ENCODE assay signal across 14 cellular contexts in the genomic region with DNA sequence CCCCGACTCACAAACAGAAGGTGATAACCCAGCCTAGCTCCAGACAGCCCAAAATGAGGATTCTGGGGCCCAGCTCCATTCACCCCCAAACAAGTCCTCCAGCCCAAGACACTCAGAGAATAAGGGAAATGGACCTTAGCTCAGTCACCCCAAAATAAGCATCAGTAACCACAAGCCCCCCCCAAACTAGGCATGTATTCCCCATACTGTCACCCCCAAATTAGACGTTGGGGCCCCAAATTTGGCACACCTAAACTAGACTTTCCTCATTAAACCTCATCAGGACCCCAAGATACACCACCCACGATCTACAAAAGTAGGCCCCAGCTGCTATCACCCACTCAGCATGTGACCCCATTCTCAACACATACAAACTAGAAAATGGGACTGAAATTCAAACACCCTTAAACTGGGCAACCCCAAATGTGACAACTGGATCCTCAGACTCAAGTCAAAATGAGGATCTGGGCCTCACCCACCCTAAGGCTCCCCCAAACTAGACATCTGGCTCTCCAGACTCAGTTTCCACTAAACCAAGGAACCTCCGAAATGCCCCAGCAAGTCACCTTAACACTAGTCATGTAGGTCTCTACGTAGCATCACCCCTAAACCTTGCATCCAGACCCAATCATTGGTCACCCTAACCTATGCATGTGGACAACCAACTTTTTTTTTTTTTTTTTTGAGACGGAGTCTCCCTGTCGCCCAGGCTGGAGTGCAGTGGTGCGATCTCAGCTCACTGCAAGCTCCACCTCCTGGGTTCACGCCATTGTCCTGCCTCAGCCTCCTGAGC. TPM values are rescaled to one million over a fixed set of nuclear protein-coding genes. Genes with fewer than 3 reads are reported as not detected.
DNase-seq lines count a peak whose midpoint lies in the region; ATAC-seq and TF ChIP-seq lines count a peak whose summit lies in the region.
"Had no signal": no experiment of that assay in that cellular context is flagged by ENCODE, and none has a peak within 500 bp of the region (broad histone marks: within the 10 kb centered on the region; RNA-seq: fewer than 3 reads in every experiment).

No MANE protein-coding gene starts in this region.

- peak overlapping the region; percentile 82 for H3K4me2 ChIP-seq in OCI-LY7 (ENCODE audit: low read length)

- intact Hi-C loops in activated naive CD4-positive, alpha-beta T cell treated with anti-CD3 and anti-CD28 coated beads for 36 hours (cut with micrococcal nuclease) = no loop called here
- intact Hi-C loops in OCI-LY7 (cut with micrococcal nuclease; ENCODE audit: unreplicated experiment) = loop anchor here (10.0 kb wide), 1 partner anchor 397 kb away; no protein-coding TSS in a partner anchor
- intact Hi-C loops in dendritic cell treated with granulocyte-macrophage colony-stimulating factor and Interleukin-4, amounts not matched to agents 40 ng/mL and 50 ng/mL, for 4 days (cut with micrococcal nuclease) = no loop called here
- intact Hi-C loops in upper lobe of right lung (cut with DNase I) = no loop called here

- no peak for TF ChIP-seq CTCF in OCI-LY7 (conservative IDR thresholded peaks at IDR 0.05; ENCODE audit: low read length)
- TF ChIP-seq CTCF in upper lobe of right lung (IDR thresholded peaks at IDR 0.05) = no peak

- no peaks in the 10 kb centered on the region for H4K20me1 ChIP-seq in OCI-LY7 (ENCODE audit: insufficient read depth, low read length)

- H3K36me3 ChIP-seq in OCI-LY7 (ENCODE audit: insufficient read depth, low read length) (no peaks in the 10 kb centered on the region), upper lobe of right lung (no peaks in the 10 kb centered on the region)
- H3K36me3 ChIP-seq: lower lobe of right lung had no signal

- no peaks in the 10 kb centered on the region for H3K9me3 Mint-ChIP-seq in activated naive CD4-positive, alpha-beta T cell treated with anti-CD3 and anti-CD28 coated beads for 36 hours
- no peaks in the 10 kb centered on the region for H3K9me3 Mint-ChIP-seq in dendritic cell treated with granulocyte-macrophage colony-stimulating factor and Interleukin-4, amounts not matched to agents 40 ng/mL and 50 ng/mL, for 4 days
- no peaks in the 10 kb centered on the region for H3K9me3 Mint-ChIP-seq in stimulated activated memory B cell treated with anti-CD40 and anti-IgM and Interleukin-4, amounts not matched to agents 10 μg/mL and 1 μg/mL and 100 μg/mL, for 72 hours

- peaks cover 41% of the 10 kb centered on the region for H3K4me1 Mint-ChIP-seq in activated naive CD4-positive, alpha-beta T cell treated with anti-CD3 and anti-CD28 coated beads for 36 hours (ENCODE audit: low read depth)
- peaks cover 24% of the 10 kb centered on the region for H3K4me1 Mint-ChIP-seq in dendritic cell treated with granulocyte-macrophage colony-stimulating factor and Interleukin-4, amounts not matched to agents 40 ng/mL and 50 ng/mL, for 4 days (ENCODE audit: low read depth)
- peaks cover 65% of the 10 kb centered on the region for H3K4me1 Mint-ChIP-seq in stimulated activated memory B cell treated with anti-CD40 and anti-IgM and Interleukin-4, amounts not matched to agents 10 μg/mL and 1 μg/mL and 100 μg/mL, for 72 hours

- H3K27me3 Mint-ChIP-seq in activated naive CD4-positive, alpha-beta T cell treated with anti-CD3 and anti-CD28 coated beads for 36 hours (ENCODE audit: low read depth) = no peaks in the 10 kb centered on the region
- peaks cover 51% of the 10 kb centered on the region for H3K27me3 Mint-ChIP-seq in dendritic cell treated with granulocyte-macrophage colony-stimulating factor and Interleukin-4, amounts not matched to agents 40 ng/mL and 50 ng/mL, for 4 days
- H3K27me3 Mint-ChIP-seq in stimulated activated memory B cell treated with anti-CD40 and anti-IgM and Interleukin-4, amounts not matched to agents 10 μg/mL and 1 μg/mL and 100 μg/mL, for 72 hours = no peaks in the 10 kb centered on the region

- H2AFZ ChIP-seq in OCI-LY7 (ENCODE audit: low read length) = no peak overlapping the region

- H3K27ac Mint-ChIP-seq in activated naive CD4-positive, alpha-beta T cell treated with anti-CD3 and anti-CD28 coated beads for 36 hours = peak overlapping the region; percentile 51
- no peak overlapping the region for H3K27ac Mint-ChIP-seq in dendritic cell treated with granulocyte-macrophage colony-stimulating factor and Interleukin-4, amounts not matched to agents 40 ng/mL and 50 ng/mL, for 4 days
- H3K27ac Mint-ChIP-seq in stimulated activated memory B cell treated with anti-CD40 and anti-IgM and Interleukin-4, amounts not matched to agents 10 μg/mL and 1 μg/mL and 100 μg/mL, for 72 hours = peak overlapping the region; percentile 96

- H3K9me2 ChIP-seq in OCI-LY7 (ENCODE audit: insufficient read depth, low read length) = no peaks in the 10 kb centered on the region
- H3K9me2 ChIP-seq: SK-N-SH had no signal

- no peaks in the 10 kb centered on the region for H3K36me3 Mint-ChIP-seq in activated naive CD4-positive, alpha-beta T cell treated with anti-CD3 and anti-CD28 coated beads for 36 hours (ENCODE audit: low read depth)
- no peaks in the 10 kb centered on the region for H3K36me3 Mint-ChIP-seq in dendritic cell treated with granulocyte-macrophage colony-stimulating factor and Interleukin-4, amounts not matched to agents 40 ng/mL and 50 ng/mL, for 4 days (ENCODE audit: low read depth)
- no peaks in the 10 kb centered on the region for H3K36me3 Mint-ChIP-seq in stimulated activated memory B cell treated with anti-CD40 and anti-IgM and Interleukin-4, amounts not matched to agents 10 μg/mL and 1 μg/mL and 100 μg/mL, for 72 hours

- POLR2A ChIA-PET in OCI-LY7 (lab: Charles Lee) = no interaction called here

- H3K4me3 ChIP-seq in OCI-LY7 (ENCODE audit: low read depth, low read length, poor library complexity, severe bottlenecking) (peak overlapping the region; percentile 71), upper lobe of right lung (no peak overlapping the region)

- CTCF ChIA-PET in activated naive CD4-positive, alpha-beta T cell treated with anti-CD3 and anti-CD28 coated beads for 36 hours (lab: Charles Lee) = interaction anchor here (1.2 to 1.6 kb wide), 3 partner anchors 9 to 69 kb away, joined by 3 to 4 read pairs (median 3); no protein-coding TSS in a partner anchor
- CTCF ChIA-PET in OCI-LY7 (lab: Charles Lee; ENCODE audit: unreplicated experiment) = interaction anchor here (0.5 kb wide), 1 partner anchor 8 kb away, joined by 7 read pairs; no protein-coding TSS in a partner anchor

- peak overlapping the region; percentile 44 for H3K4me3 Mint-ChIP-seq in activated naive CD4-positive, alpha-beta T cell treated with anti-CD3 and anti-CD28 coated beads for 36 hours
- H3K4me3 Mint-ChIP-seq in dendritic cell treated with granulocyte-macrophage colony-stimulating factor and Interleukin-4, amounts not matched to agents 40 ng/mL and 50 ng/mL, for 4 days = peak overlapping the region; percentile 27
- H3K4me3 Mint-ChIP-seq in stimulated activated memory B cell treated with anti-CD40 and anti-IgM and Interleukin-4, amounts not matched to agents 10 μg/mL and 1 μg/mL and 100 μg/mL, for 72 hours = peak overlapping the region; percentile 89

- H3K4me1 ChIP-seq in OCI-LY7 (ENCODE audit: insufficient read depth, low read length, poor library complexity, severe bottlenecking) = peaks cover 80% of the 10 kb centered on the region
- peaks cover 3% of the 10 kb centered on the region for H3K4me1 ChIP-seq in upper lobe of right lung
- H3K4me1 ChIP-seq: parathyroid adenoma had no signal

- H3K27me3 ChIP-seq in upper lobe of right lung = no peaks in the 10 kb centered on the region

- H3K79me2 ChIP-seq in OCI-LY7 (ENCODE audit: insufficient read depth, low read depth, low read length) = peaks cover 6% of the 10 kb centered on the region; the same call in 1 of the 2 replicates
- H3K79me2 ChIP-seq: parathyroid adenoma had no signal

- ATAC-seq in stimulated activated memory B cell treated with anti-CD40 and anti-IgM and Interleukin-4, amounts not matched to agents 10 μg/mL and 1 μg/mL and 100 μg/mL, for 72 hours = no peak
- no peak for ATAC-seq in upper lobe of right lung
- ATAC-seq in GM18517 (IDR thresholded peaks at IDR 0.05; ENCODE audit: unreplicated experiment) = no peak

- H3K9me3 ChIP-seq in OCI-LY7 (ENCODE audit: low read length) (no peaks in the 10 kb centered on the region), upper lobe of right lung (no peaks in the 10 kb centered on the region)
- H3K9me3 ChIP-seq: lower lobe of right lung, SK-N-SH had no signal

- no peak for DNase-seq in activated naive CD4-positive, alpha-beta T cell treated with anti-CD3 and anti-CD28 coated beads for 36 hours
- no peak for DNase-seq in activated naive CD4-positive, alpha-beta T cell treated with Interleukin-2 at 50 U/mL for 16 hours
- DNase-seq in OCI-LY7 (ENCODE audit: low spot score) (no peak), upper lobe of right lung (no peak)
- no peak for DNase-seq in central memory CD4-positive, alpha-beta T cell
- DNase-seq: activated CD4-positive, CD25-positive, alpha-beta regulatory T cell treated with anti-CD3 and anti-CD28 coated beads, Interleukin-2, amount 50 U/mL, for 72 hours; lower lobe of right lung; stimulated activated CD4-positive, alpha-beta T cell treated with anti-CD3 and anti-CD28 coated beads, Interleukin-15, amount 100 ng/mL, for 24 hours had no signal

- no TSS peak for BruUV-seq in OCI-LY7 (replicated peaks; lab: Mats Ljungman, UMichigan)

- peak overlapping the region; percentile 80 for H3K27ac ChIP-seq in OCI-LY7 (ENCODE audit: low read depth, low read length, poor library complexity, severe bottlenecking)
- H3K27ac ChIP-seq in upper lobe of right lung = no peak overlapping the region
- H3K27ac ChIP-seq: coronary artery, lower lobe of right lung, parathyroid adenoma had no signal

RNA-seq across cellular contexts. Expression of a gene that starts 13.4 kb away (rescaled TPM):
- 1 to 10 TPM in 1 of 2 experiments, under 1 TPM in 1; 0.99 to 1.3 TPM for total RNA-seq in activated naive CD4-positive, alpha-beta T cell treated with anti-CD3 and anti-CD28 coated beads for 36 hours
- total RNA-seq in OCI-LY7 (2014; rRNA removed; shearing (Covaris generic)) = 1.6 and 1.9 TPM in 2 replicates
- 5.9 and 6.8 TPM in 2 replicates for total RNA-seq in OCI-LY7 (2022)
- total RNA-seq in upper lobe of right lung = 0.43 TPM

RNA-seq across cellular contexts. Expression of a gene that starts 17.5 kb away (rescaled TPM):
- total RNA-seq in activated naive CD4-positive, alpha-beta T cell treated with anti-CD3 and anti-CD28 coated beads for 36 hours = 10 to 100 TPM; 32.8 TPM
- 161 and 171 TPM in 2 replicates for total RNA-seq in OCI-LY7 (2014; rRNA removed; shearing (Covaris generic))
- total RNA-seq in OCI-LY7 (2022) (167 and 191 TPM in 2 replicates), upper lobe of right lung (134 TPM)

RNA-seq across cellular contexts. Expression of a gene that starts 52.4 kb away (rescaled TPM):
- 1 to 10 TPM; 1.1 to 1.5 TPM for total RNA-seq in activated naive CD4-positive, alpha-beta T cell treated with anti-CD3 and anti-CD28 coated beads for 36 hours
- total RNA-seq in OCI-LY7 (2014; rRNA removed; shearing (Covaris generic)) = 3.1 and 9.3 TPM in 2 replicates
- total RNA-seq in OCI-LY7 (2022) (33.0 and 33.3 TPM in 2 replicates), upper lobe of right lung (not detected)

RNA-seq across cellular contexts. Expression of a gene that starts 58.6 kb away (rescaled TPM):
- 100 to 1,000 TPM; 246 to 260 TPM for total RNA-seq in activated naive CD4-positive, alpha-beta T cell treated with anti-CD3 and anti-CD28 coated beads for 36 hours
- total RNA-seq in OCI-LY7 (2014; rRNA removed; shearing (Covaris generic)) = 74.9 and 96.9 TPM in 2 replicates
- total RNA-seq in OCI-LY7 (2022) (297 and 318 TPM in 2 replicates), upper lobe of right lung (197 TPM)

Comparison
In these comparisons a context has a peak if more than half of its experiments do, and no peak if none do; other contexts are left out.
1. H3K4me3 Mint-ChIP-seq: peak in every context shown above with its lines; median percentile 89 in stimulated activated memory B cell treated with anti-CD40 and anti-IgM and Interleukin-4, amounts not matched to agents 10 μg/mL and 1 μg/mL and 100 μg/mL, for 72 hours; 44 in activated naive CD4-positive, alpha-beta T cell treated with anti-CD3 and anti-CD28 coated beads for 36 hours; 27 in dendritic cell treated with granulocyte-macrophage colony-stimulating factor and Interleukin-4, amounts not matched to agents 40 ng/mL and 50 ng/mL, for 4 days.